ENCODE assay signal across 8 cellular contexts in genomic region chr1:11012260-11013159, GRCh38. TPM values are rescaled to one million over a fixed set of nuclear protein-coding genes. Genes with fewer than 3 reads are reported as not detected.
DNase-seq lines count a peak whose midpoint lies in the region; ATAC-seq and TF ChIP-seq lines count a peak whose summit lies in the region.

Gene TARDBP (plus strand): TSS chr1:11012654. CDS start chr1:11013728, 1,074 bp downstream.

- no peaks in the 10 kb centered on the region for H3K9me3 Mint-ChIP-seq in activated B cell treated with CpG ODN at 0.5 μM for 24 hours

- WGBS in spleen, 5 donors: 0 to 1% (median 0%) methylated on average over 60 to 94 of the region's 94 CpGs

- H3K36me3 ChIP-seq in spleen: peaks cover 0 to 43% (median 38%) of the 10 kb centered on the region in 6 donors

- ATAC-seq in HG03175 (IDR thresholded peaks at IDR 0.05; ENCODE audit: unreplicated experiment) (peak; percentile 90), activated B cell treated with CpG ODN at 0.5 μM for 24 hours (ENCODE audit: low read depth) (peak; percentile 87)

- TF ChIP-seq CTCF in activated B cell treated with CpG ODN at 0.5 μM for 24 hours (IDR thresholded peaks at IDR 0.05) (no peak), cardiac fibroblast (IDR thresholded peaks at IDR 0.05; ENCODE audit: low read depth, low read length) (no peak), spleen (IDR thresholded peaks at IDR 0.05 in 8 of 11, conservative IDR thresholded peaks at IDR 0.05 in 3 of 11) (peak in 4 of 11 experiments; percentile 33 to 50 (median 42))

- H3K27me3 ChIP-seq in spleen (replicated peaks in 1 of 7): no peaks in the 10 kb centered on the region

- H3K27ac Mint-ChIP-seq in activated B cell treated with CpG ODN at 0.5 μM for 24 hours: peak within 1 kb of the TSS; percentile 99

- peaks cover 33 to 59% (median 48%) of the 10 kb centered on the region in 6 donors for H3K4me1 ChIP-seq in spleen

- TF ChIP-seq POLR2A in GM18951 (IDR thresholded peaks at IDR 0.05; ENCODE audit: extremely low read depth, insufficient read depth, insufficient read length): peak; percentile 88
- TF ChIP-seq POLR2A in spleen (IDR thresholded peaks at IDR 0.05): peak; percentile 64 to 69 (median 67)

- H3K4me3 ChIP-seq in cardiac fibroblast (replicated peaks in 1 of 2; ENCODE audit: low read depth in 2 of 2, low read length in 2 of 2) (peak within 1 kb of the TSS; percentile 80 to 92), spleen (peak within 1 kb of the TSS; percentile 89 to 100 (median 98))

- peaks cover 37% of the 10 kb centered on the region for H3K36me3 Mint-ChIP-seq in activated B cell treated with CpG ODN at 0.5 μM for 24 hours (ENCODE audit: low read depth)

- peak within 1 kb of the TSS; percentile 86 to 97 (median 95) for H3K27ac ChIP-seq in spleen

- in situ Hi-C loops in GM18951 (cut with MboI; ENCODE audit: low sequenced_read_pairs, unreplicated experiment): no loop called here

- CTCF ChIA-PET in activated B cell treated with CpG ODN at 0.5 μM for 24 hours (lab: Charles Lee): interaction anchor here (1.0 to 1.1 kb wide), 2 partner anchors 25 to 519 kb away, joined by 3 read pairs; no protein-coding TSS in a partner anchor

- no peaks in the 10 kb centered on the region for H3K9me3 ChIP-seq in spleen

- intact Hi-C loops in activated B cell treated with CpG ODN at 0.5 μM for 24 hours (cut with micrococcal nuclease): loop anchor here (1.0 to 5.0 kb wide), 5 partner anchors 48 to 968 kb away; partner anchors contain the start of genes DFFA, MFN2, MTOR and SRM
- intact Hi-C loops in spleen (cut with DNase I; ENCODE audit: low total_unique reads): no loop called here

- peak; percentile 98 for DNase-seq in AG08396 (ENCODE audit: low spot score)
- DNase-seq in NCI-H2227 treated with DMSO at 0.1 percent for 48 hours (lab: John Stamatoyannopoulos, UW): peak; percentile 91
- peak; percentile 93 for DNase-seq in activated B cell treated with CpG ODN at 0.5 μM for 24 hours
- DNase-seq in cardiac fibroblast (ENCODE audit: low read depth in 2 of 2): peak; percentile 92
- DNase-seq in inferior parietal cortex (ENCODE audit: extremely low spot score): peak; percentile 88
- DNase-seq in spleen: peak; percentile 97

- POLR2A ChIA-PET in activated B cell treated with CpG ODN at 0.5 μM for 24 hours (lab: Charles Lee): interaction anchor here (0.5 to 2.8 kb wide), 17 partner anchors 9 to 1256 kb away, joined by 3 to 21 read pairs (median 4); partner anchors contain the start of genes EXOSC10, FBXO6, MIIP and MTOR

- H3K4me1 Mint-ChIP-seq in activated B cell treated with CpG ODN at 0.5 μM for 24 hours: peaks cover 35% of the 10 kb centered on the region

- no peaks in the 10 kb centered on the region for H3K27me3 Mint-ChIP-seq in activated B cell treated with CpG ODN at 0.5 μM for 24 hours

- H3K4me3 Mint-ChIP-seq in activated B cell treated with CpG ODN at 0.5 μM for 24 hours: peak within 1 kb of the TSS; percentile 89

RNA-seq across cellular contexts. Expression of gene TARDBP, which starts in this region (rescaled TPM):
- total RNA-seq in activated B cell treated with CpG ODN at 0.5 μM for 24 hours: 170 and 193 TPM in 2 replicates
- 100 to 1,000 TPM; 126 to 243 (median 147) TPM for total RNA-seq in spleen
- 100 to 1,000 TPM in 1 of 3 donors, 10 to 100 TPM in 2; 88.0 to 123 (median 92.4) TPM for polyA plus RNA-seq in spleen

Comparison
In these comparisons a context has a peak if more than half of its experiments do, and no peak if none do; other contexts are left out.
1. Peak in every context shown above with its lines: DNase-seq, ATAC-seq, H3K4me3 ChIP-seq and H3K27ac ChIP-seq.